2 cellular contexts compared by ENCODE assay signal in the genomic region with DNA sequence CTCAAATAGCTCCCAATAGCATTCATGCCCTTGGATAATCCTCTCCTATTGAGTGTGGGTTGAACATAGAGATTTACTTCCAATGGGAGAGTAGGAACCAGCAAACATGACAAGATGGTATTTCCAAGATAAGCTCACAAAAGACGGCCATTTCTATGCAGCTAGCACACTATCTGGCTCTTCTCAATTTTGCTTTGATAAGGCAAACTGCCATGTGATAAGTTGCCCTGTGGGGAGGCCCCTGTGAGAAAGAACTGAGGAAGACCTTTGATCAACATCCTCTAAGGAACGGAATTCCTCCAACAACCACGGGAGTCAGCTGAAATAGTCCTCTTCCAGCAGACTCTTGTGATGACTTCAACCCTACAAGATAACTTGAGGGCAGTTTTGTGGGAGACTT.
TF ChIP-seq lines count a peak whose summit lies in the region.

No MANE protein-coding gene starts in this region.

TF ChIP-seq in HCT116, 20 proteins besides CTCF, POLR2A, EP300 and RAD21:
- TF ChIP-seq SIN3A (IDR thresholded peaks at IDR 0.05; ENCODE audit: low read depth), result no peak
- 0 out of 2 replicates have a peak, but pooled peaks have one; percentile 33 for TF ChIP-seq EZH2 (IDR thresholded peaks at IDR 0.05)

TF ChIP-seq in H1, 55 proteins besides CTCF, POLR2A, EP300 and RAD21:
- no peak for TF ChIP-seq KDM4A (IDR thresholded peaks at IDR 0.05; ENCODE audit: low read depth, low read length, severe bottlenecking)
- TF ChIP-seq NANOG (IDR thresholded peaks at IDR 0.05; ENCODE audit: insufficient read depth, low read depth, low read length, poor library complexity, severe bottlenecking), result no peak
- TF ChIP-seq SUZ12 (IDR thresholded peaks at IDR 0.05; ENCODE audit: low read length), result no peak
- no peak for TF ChIP-seq EZH2 (IDR thresholded peaks at IDR 0.05; ENCODE audit: low read depth, low read length, severe bottlenecking)
- no peak for TF ChIP-seq POLR2AphosphoS5 (IDR thresholded peaks at IDR 0.05; ENCODE audit: low read depth, low read length)
